In the genomic region with DNA sequence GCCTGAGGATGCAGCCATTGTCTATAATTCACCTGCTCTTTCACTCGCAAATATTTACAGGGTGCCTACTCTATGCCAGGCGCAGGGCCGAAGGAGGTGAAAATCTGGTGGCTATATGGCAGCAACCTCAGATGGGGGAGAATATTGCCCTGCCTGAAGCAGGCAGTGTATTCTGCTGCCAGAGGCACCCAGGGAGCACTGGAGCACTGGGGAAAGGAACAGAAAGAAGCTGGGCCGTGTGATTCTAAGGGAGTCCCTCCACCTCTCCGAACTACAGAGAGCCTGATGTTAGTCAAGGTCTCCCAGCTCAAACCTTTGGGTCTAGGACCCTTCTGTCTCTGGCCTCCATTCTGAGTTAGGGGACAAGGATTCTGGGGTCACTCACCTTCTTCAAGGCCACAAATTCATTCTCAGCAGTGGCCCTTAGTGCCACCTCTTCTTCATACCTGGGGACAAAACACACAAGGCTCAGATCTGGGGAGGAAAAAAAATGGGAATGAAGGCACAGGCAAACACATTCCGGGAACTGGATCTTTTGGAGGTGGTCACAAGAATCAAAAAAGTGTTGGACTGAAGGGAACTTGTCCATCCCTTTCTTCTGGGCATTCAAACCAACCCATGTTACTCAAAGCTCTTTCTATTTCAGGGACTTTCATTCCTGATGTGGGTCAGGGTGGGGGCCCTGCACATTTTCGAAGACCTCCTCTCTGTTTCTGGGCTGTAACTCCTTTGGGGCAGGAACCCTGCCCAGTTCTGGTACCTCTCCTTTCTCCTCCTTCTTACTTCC, we compare ENCODE assay signal across 24 cellular contexts. TPM values are rescaled to one million over a fixed set of nuclear protein-coding genes. Genes with fewer than 3 reads are reported as not detected.
A peak's percentile ranks its signal among the peaks of the same experiment; 100 is the strongest.
DNase-seq lines count a peak whose midpoint lies in the region; ATAC-seq, FAIRE-seq and TF ChIP-seq lines count a peak whose summit lies in the region.
"Had no signal": no experiment of that assay in that cellular context is flagged by ENCODE, and none has a peak within 500 bp of the region (broad histone marks: within the 10 kb centered on the region; RNA-seq: fewer than 3 reads in every experiment).

No MANE protein-coding gene starts in this region.

- in situ Hi-C loops in Panc1 (cut with HindIII; ENCODE audit: low pct_unique_long_range_greater_than_20kb, low sequenced_read_pairs) = no loop called here

- H3K9me3 Mint-ChIP-seq in activated naive CD8-positive, alpha-beta T cell treated with anti-CD3 and anti-CD28 coated beads, Interleukin-2, amount 10 ng/mL, durations not matched to agents 7 days and 5 days = no peaks in the 10 kb centered on the region
- H3K9me3 Mint-ChIP-seq in activated naive CD8-positive, alpha-beta T cell treated with anti-CD3 and anti-CD28 coated beads, Interleukin-2, amount 50 U/mL, for 24 hours = no peaks in the 10 kb centered on the region
- H3K9me3 Mint-ChIP-seq: HFFc6 had no signal

- TF ChIP-seq CTCF in Panc1 (IDR thresholded peaks at IDR 0.05) = no peak
- no peak for TF ChIP-seq CTCF in kidney (IDR thresholded peaks at IDR 0.05; ENCODE audit: borderline replicate concordance, extremely low read depth, insufficient read depth)
- TF ChIP-seq CTCF in upper lobe of right lung (IDR thresholded peaks at IDR 0.05) = no peak

- no peak overlapping the region for H3K4me3 ChIP-seq in Panc1 (ENCODE audit: low read depth in 2 of 2, low read length in 2 of 2)
- H3K4me3 ChIP-seq in kidney (ENCODE audit: low read length in 2 of 2) = no peak overlapping the region
- no peak overlapping the region for H3K4me3 ChIP-seq in upper lobe of right lung
- H3K4me3 ChIP-seq: BLaER1, GM12878 had no signal

- H3K36me3 Mint-ChIP-seq in activated naive CD8-positive, alpha-beta T cell treated with anti-CD3 and anti-CD28 coated beads, Interleukin-2, amount 10 ng/mL, durations not matched to agents 7 days and 5 days = peaks cover 15% of the 10 kb centered on the region
- no peaks in the 10 kb centered on the region for H3K36me3 Mint-ChIP-seq in activated naive CD8-positive, alpha-beta T cell treated with anti-CD3 and anti-CD28 coated beads, Interleukin-2, amount 50 U/mL, for 24 hours (ENCODE audit: low read depth)
- H3K36me3 Mint-ChIP-seq: CD4-positive, alpha-beta memory T cell had no signal

- no peak for DNase-seq in activated naive CD8-positive, alpha-beta T cell treated with anti-CD3 and anti-CD28 coated beads, Interleukin-2, amount 10 ng/mL, durations not matched to agents 7 days and 5 days
- DNase-seq in activated naive CD8-positive, alpha-beta T cell treated with anti-CD3 and anti-CD28 coated beads, Interleukin-2, amount 50 U/mL, for 24 hours = no peak
- DNase-seq in Panc1 (ENCODE audit: low read depth, low spot score) (no peak), kidney (peak; percentile 11), upper lobe of right lung (peak; percentile 46), hepatic stellate cell (ENCODE audit: low spot score) (no peak)
- no peak for DNase-seq in activated effector memory CD4-positive, alpha-beta T cell treated with anti-CD3 and anti-CD28 coated beads, Interleukin-2, amount 50 U/mL, for 16 hours
- no peak for DNase-seq in stimulated activated CD4-positive, alpha-beta T cell treated with anti-CD3 and anti-CD28 coated beads, Interleukin-15, amount 100 ng/mL, for 24 hours
- DNase-seq: CD4-positive, alpha-beta memory T cell; HFFc6; KG1; MV-4-11; NCI-H1417; NCI-H187; NCI-H2107; NCI-H510A treated with DMSO at 0.1 percent for 48 hours; SHP77 treated with DMSO at 0.1 percent for 48 hours; SK-N-SH had no signal

- no peak for ATAC-seq in activated naive CD8-positive, alpha-beta T cell treated with anti-CD3 and anti-CD28 coated beads, Interleukin-2, amount 10 ng/mL, durations not matched to agents 7 days and 5 days (ENCODE audit: low read depth)
- no peak for ATAC-seq in activated naive CD8-positive, alpha-beta T cell treated with anti-CD3 and anti-CD28 coated beads, Interleukin-2, amount 50 U/mL, for 24 hours
- no peak for ATAC-seq in Panc1
- ATAC-seq in upper lobe of right lung = no peak
- ATAC-seq: GM12878 had no signal

- POLR2A ChIA-PET in activated naive CD8-positive, alpha-beta T cell treated with anti-CD3 and anti-CD28 coated beads, Interleukin-2, amount 10 ng/mL, durations not matched to agents 7 days and 5 days (lab: Charles Lee) = interaction anchor here (2.0 kb wide), 1 partner anchor 11 kb away, joined by 5 read pairs; no protein-coding TSS in a partner anchor
- POLR2A ChIA-PET in Panc1 (lab: Charles Lee) = no interaction called here

- H3K4me1 Mint-ChIP-seq in activated naive CD8-positive, alpha-beta T cell treated with anti-CD3 and anti-CD28 coated beads, Interleukin-2, amount 10 ng/mL, durations not matched to agents 7 days and 5 days = peaks cover 47% of the 10 kb centered on the region
- H3K4me1 Mint-ChIP-seq in activated naive CD8-positive, alpha-beta T cell treated with anti-CD3 and anti-CD28 coated beads, Interleukin-2, amount 50 U/mL, for 24 hours = peaks cover 12% of the 10 kb centered on the region

- H3K27me3 ChIP-seq in Panc1 (ENCODE audit: control insufficient read depth, insufficient read depth, low read length) = no peaks in the 10 kb centered on the region
- H3K27me3 ChIP-seq in upper lobe of right lung = peaks cover 45% of the 10 kb centered on the region

- H3K4me3 Mint-ChIP-seq in activated naive CD8-positive, alpha-beta T cell treated with anti-CD3 and anti-CD28 coated beads, Interleukin-2, amount 10 ng/mL, durations not matched to agents 7 days and 5 days = no peak overlapping the region
- no peak overlapping the region for H3K4me3 Mint-ChIP-seq in activated naive CD8-positive, alpha-beta T cell treated with anti-CD3 and anti-CD28 coated beads, Interleukin-2, amount 50 U/mL, for 24 hours
- H3K4me3 Mint-ChIP-seq: CD4-positive, alpha-beta memory T cell; HFFc6 had no signal

- no peak overlapping the region for H3K9ac ChIP-seq in kidney (ENCODE audit: low read length in 2 of 2)
- H3K9ac ChIP-seq: BLaER1, SK-N-SH had no signal

- CTCF ChIA-PET in Panc1 (lab: Charles Lee) = interaction anchor here (1.4 kb wide), 1 partner anchor 24 kb away, joined by 5 read pairs; no protein-coding TSS in a partner anchor

- H3K27ac Mint-ChIP-seq in activated naive CD8-positive, alpha-beta T cell treated with anti-CD3 and anti-CD28 coated beads, Interleukin-2, amount 10 ng/mL, durations not matched to agents 7 days and 5 days = peak overlapping the region; percentile 7
- no peak overlapping the region for H3K27ac Mint-ChIP-seq in activated naive CD8-positive, alpha-beta T cell treated with anti-CD3 and anti-CD28 coated beads, Interleukin-2, amount 50 U/mL, for 24 hours
- H3K27ac Mint-ChIP-seq: CD4-positive, alpha-beta memory T cell; HFFc6 had no signal

- H3K27me3 Mint-ChIP-seq in activated naive CD8-positive, alpha-beta T cell treated with anti-CD3 and anti-CD28 coated beads, Interleukin-2, amount 10 ng/mL, durations not matched to agents 7 days and 5 days = peaks cover 51% of the 10 kb centered on the region
- H3K27me3 Mint-ChIP-seq in activated naive CD8-positive, alpha-beta T cell treated with anti-CD3 and anti-CD28 coated beads, Interleukin-2, amount 50 U/mL, for 24 hours = peaks cover 51% of the 10 kb centered on the region

- BruUV-seq in Panc1 (replicated peaks; lab: Mats Ljungman, UMichigan) = no TSS peak

- no peak for FAIRE-seq in kidney (lab: Jason Lieb, UNC)
- FAIRE-seq: A204.1, GM12878, H54, RCC 7860 had no signal

- H3K36me3 ChIP-seq in Panc1 (ENCODE audit: control insufficient read depth, insufficient read depth, low read length) = no peaks in the 10 kb centered on the region
- H3K36me3 ChIP-seq in kidney (ENCODE audit: control insufficient read depth in 1 of 2, insufficient read depth in 2 of 2, low read length in 2 of 2) = no peaks in the 10 kb centered on the region
- no peaks in the 10 kb centered on the region for H3K36me3 ChIP-seq in upper lobe of right lung
- H3K36me3 ChIP-seq: BLaER1 had no signal

- intact Hi-C loops in Panc1 (cut with micrococcal nuclease; ENCODE audit: unreplicated experiment) = no loop called here
- intact Hi-C loops in kidney (cut with DNase I) = no loop called here
- intact Hi-C loops in upper lobe of right lung (cut with DNase I) = no loop called here

- H3K27ac ChIP-seq in Panc1 (ENCODE audit: low read length) = peak overlapping the region; percentile 59
- no peak overlapping the region for H3K27ac ChIP-seq in kidney (ENCODE audit: low read depth in 2 of 2, low read length in 2 of 2)
- no peak overlapping the region for H3K27ac ChIP-seq in upper lobe of right lung
- H3K27ac ChIP-seq: BLaER1 had no signal

- H3K4me1 ChIP-seq in Panc1 (ENCODE audit: control insufficient read depth, insufficient read depth, low read length) (peaks cover 5% of the 10 kb centered on the region), kidney (ENCODE audit: control insufficient read depth in 1 of 2, insufficient read depth in 1 of 2, low read depth in 1 of 2, low read length in 2 of 2) (peaks cover 6% of the 10 kb centered on the region in 2 donors), upper lobe of right lung (peaks cover 11% of the 10 kb centered on the region)

- H3K9me3 ChIP-seq in Panc1 (ENCODE audit: control insufficient read depth, insufficient read depth, low read depth, low read length) (no peaks in the 10 kb centered on the region), kidney (ENCODE audit: control insufficient read depth in 1 of 2, low read length in 2 of 2) (no peaks in the 10 kb centered on the region), upper lobe of right lung (no peaks in the 10 kb centered on the region)
- H3K9me3 ChIP-seq: BLaER1, SK-N-SH had no signal

RNA-seq across cellular contexts. Expression of a gene that starts 19.3 kb away (rescaled TPM):
- total RNA-seq in activated naive CD8-positive, alpha-beta T cell treated with anti-CD3 and anti-CD28 coated beads, Interleukin-2, amount 10 ng/mL, durations not matched to agents 7 days and 5 days = under 1 TPM in 1 of 2 experiments, not detected in 1; 0.14 TPM
- total RNA-seq in Panc1 (2021; ENCODE audit: unreplicated experiment) = 1.1 TPM
- 1.2 TPM for polyA plus RNA-seq in Panc1 (2012; ENCODE audit: insufficient read length)
- total RNA-seq in kidney = 1.3 TPM
- not detected for polyA plus RNA-seq in kidney (ENCODE audit: insufficient read depth, low read depth, low replicate concordance)
- 1.1 TPM for total RNA-seq in upper lobe of right lung
- total RNA-seq: CD4-positive, alpha-beta memory T cell had no signal
- polyA plus RNA-seq: CD4-positive, alpha-beta memory T cell had no signal

RNA-seq across cellular contexts. Expression of a gene that starts 22.1 kb away (rescaled TPM):
- total RNA-seq in activated naive CD8-positive, alpha-beta T cell treated with anti-CD3 and anti-CD28 coated beads, Interleukin-2, amount 10 ng/mL, durations not matched to agents 7 days and 5 days = 1 to 10 TPM; 8.5 to 8.9 TPM
- total RNA-seq in Panc1 (2021; ENCODE audit: unreplicated experiment) = 16.8 TPM
- 19.1 TPM for polyA plus RNA-seq in Panc1 (2012; ENCODE audit: insufficient read length)
- 1,490 TPM for total RNA-seq in kidney
- 173 TPM for polyA plus RNA-seq in kidney (ENCODE audit: insufficient read depth, low read depth, low replicate concordance)
- 664 TPM for total RNA-seq in upper lobe of right lung
- total RNA-seq: CD4-positive, alpha-beta memory T cell had no signal
- polyA plus RNA-seq: CD4-positive, alpha-beta memory T cell had no signal

RNA-seq across cellular contexts. Expression of a gene that starts 36.2 kb away (rescaled TPM):
- not detected for total RNA-seq in activated naive CD8-positive, alpha-beta T cell treated with anti-CD3 and anti-CD28 coated beads, Interleukin-2, amount 10 ng/mL, durations not matched to agents 7 days and 5 days
- total RNA-seq in Panc1 (2021; ENCODE audit: unreplicated experiment) (0.90 TPM), kidney (not detected), upper lobe of right lung (not detected)
- 0.88 TPM for polyA plus RNA-seq in Panc1 (2012; ENCODE audit: insufficient read length)
- polyA plus RNA-seq in kidney (ENCODE audit: insufficient read depth, low read depth, low replicate concordance) = not detected
- total RNA-seq: CD4-positive, alpha-beta memory T cell; HT-29 had no signal
- polyA plus RNA-seq: CD4-positive, alpha-beta memory T cell had no signal

Comparison
In these comparisons a context has a peak if more than half of its experiments do, and no peak if none do; other contexts are left out.
1. DNase-seq: peak in kidney (single experiment) and upper lobe of right lung (single experiment); none in activated naive CD8-positive, alpha-beta T cell treated with anti-CD3 and anti-CD28 coated beads, Interleukin-2, amount 10 ng/mL, durations not matched to agents 7 days and 5 days (single experiment), activated naive CD8-positive, alpha-beta T cell treated with anti-CD3 and anti-CD28 coated beads, Interleukin-2, amount 50 U/mL, for 24 hours (single experiment), Panc1 (single experiment), activated effector memory CD4-positive, alpha-beta T cell treated with anti-CD3 and anti-CD28 coated beads, Interleukin-2, amount 50 U/mL, for 16 hours (single experiment), stimulated activated CD4-positive, alpha-beta T cell treated with anti-CD3 and anti-CD28 coated beads, Interleukin-15, amount 100 ng/mL, for 24 hours (single experiment) and hepatic stellate cell (single experiment).
2. RNA of a gene that starts 22.1 kb away (total RNA-seq): 1,490 TPM in kidney (single experiment) and 664 TPM in upper lobe of right lung (single experiment); 16.8 TPM in Panc1 (single experiment) and 8.5 to 8.9 TPM in activated naive CD8-positive, alpha-beta T cell treated with anti-CD3 and anti-CD28 coated beads, Interleukin-2, amount 10 ng/mL, durations not matched to agents 7 days and 5 days; every median in the first group is over 10 times any median in the second.